In genomic region chr10:129548534-129549130, GRCh38 we compare ENCODE assay signal across 20 cellular contexts.
"Had no signal": no experiment of that assay in that cellular context is flagged by ENCODE, and none has a peak within 500 bp of the region (broad histone marks: within the 10 kb centered on the region; RNA-seq: fewer than 3 reads in every experiment).

No MANE protein-coding gene starts in this region.

- H3K27me3 ChIP-seq: esophagus squamous epithelium, gastroesophageal sphincter, left lung, neutrophil, ovary, right atrium auricular region, tibial artery, upper lobe of left lung, vagina had no signal

- H3K27me3 Mint-ChIP-seq: dendritic cell treated with granulocyte-macrophage colony-stimulating factor and Interleukin-4, amounts not matched to agents 40 ng/mL and 50 ng/mL, for 4 days; naive thymus-derived CD8-positive, alpha-beta T cell; stimulated activated naive CD8-positive, alpha-beta T cell treated with anti-CD3 and anti-CD28 coated beads, Interleukin-15, Interleukin-2, amounts not matched to agents 100 ng/mL and 50 ng/mL, for 24 hours had no signal

- H3K4me1 ChIP-seq: left lung, upper lobe of left lung, vagina had no signal

- ATAC-seq: gastroesophageal sphincter; left lung; lower lobe of right lung; naive thymus-derived CD8-positive, alpha-beta T cell; stimulated activated effector memory CD8-positive, alpha-beta T cell treated with anti-CD3 and anti-CD28 coated beads, Interleukin-12 subunit alpha, Interleukin-12 subunit beta, amount 100 ng/mL, for 72 hours had no signal

- H3K4me3 Mint-ChIP-seq: dendritic cell treated with granulocyte-macrophage colony-stimulating factor and Interleukin-4, amounts not matched to agents 40 ng/mL and 50 ng/mL, for 4 days; stimulated activated effector memory CD8-positive, alpha-beta T cell treated with anti-CD3 and anti-CD28 coated beads, Interleukin-12 subunit alpha, Interleukin-12 subunit beta, amount 100 ng/mL, for 72 hours; stimulated activated naive CD8-positive, alpha-beta T cell treated with anti-CD3 and anti-CD28 coated beads, Interleukin-15, Interleukin-2, amounts not matched to agents 100 ng/mL and 50 ng/mL, for 24 hours had no signal

- H3K4me3 ChIP-seq: esophagus squamous epithelium, gastroesophageal sphincter, left lung, lower lobe of right lung, ovary, right atrium auricular region, tibial artery, upper lobe of left lung, vagina had no signal

- H3K36me3 Mint-ChIP-seq: stimulated activated effector memory CD8-positive, alpha-beta T cell treated with anti-CD3 and anti-CD28 coated beads, Interleukin-12 subunit alpha, Interleukin-12 subunit beta, amount 100 ng/mL, for 72 hours had no signal

- H3K4me1 Mint-ChIP-seq: stimulated activated effector memory CD8-positive, alpha-beta T cell treated with anti-CD3 and anti-CD28 coated beads, Interleukin-12 subunit alpha, Interleukin-12 subunit beta, amount 100 ng/mL, for 72 hours had no signal

- H3K27ac ChIP-seq: esophagus squamous epithelium, gastroesophageal sphincter, left lung, lower lobe of right lung, neutrophil, ovary, right atrium auricular region, tibial artery, upper lobe of left lung, vagina had no signal

- H3K9me3 Mint-ChIP-seq: dendritic cell treated with granulocyte-macrophage colony-stimulating factor and Interleukin-4, amounts not matched to agents 40 ng/mL and 50 ng/mL, for 4 days; stimulated activated effector memory CD8-positive, alpha-beta T cell treated with anti-CD3 and anti-CD28 coated beads, Interleukin-12 subunit alpha, Interleukin-12 subunit beta, amount 100 ng/mL, for 72 hours; stimulated activated naive CD8-positive, alpha-beta T cell treated with anti-CD3 and anti-CD28 coated beads, Interleukin-15, Interleukin-2, amounts not matched to agents 100 ng/mL and 50 ng/mL, for 24 hours had no signal

- DNase-seq: esophagus squamous epithelium; foreskin fibroblast; glutamatergic neuron; islet precursor cell; lower lobe of right lung; mesenchymal stem cell; naive thymus-derived CD8-positive, alpha-beta T cell; ovary; stimulated activated CD4-positive, alpha-beta T cell treated with anti-CD3 and anti-CD28 coated beads, Interleukin-4, amount 100 ng/mL, for 1 hour; stimulated activated CD8-positive, alpha-beta memory T cell treated with anti-CD3 and anti-CD28 coated beads, Interleukin-4, amount 100 ng/mL, for 48 hours; tibial artery; upper lobe of left lung had no signal

- H3K9me3 ChIP-seq: esophagus squamous epithelium, gastroesophageal sphincter, left lung, lower lobe of right lung, neutrophil, ovary, right atrium auricular region, tibial artery, upper lobe of left lung, vagina had no signal

- H3K36me3 ChIP-seq: esophagus squamous epithelium, left lung, neutrophil, ovary, right atrium auricular region, tibial artery, upper lobe of left lung, vagina had no signal

- H3K27ac Mint-ChIP-seq: dendritic cell treated with granulocyte-macrophage colony-stimulating factor and Interleukin-4, amounts not matched to agents 40 ng/mL and 50 ng/mL, for 4 days; naive thymus-derived CD8-positive, alpha-beta T cell; stimulated activated effector memory CD8-positive, alpha-beta T cell treated with anti-CD3 and anti-CD28 coated beads, Interleukin-12 subunit alpha, Interleukin-12 subunit beta, amount 100 ng/mL, for 72 hours; stimulated activated naive CD8-positive, alpha-beta T cell treated with anti-CD3 and anti-CD28 coated beads, Interleukin-15, Interleukin-2, amounts not matched to agents 100 ng/mL and 50 ng/mL, for 24 hours had no signal
